36 cellular contexts compared by ENCODE assay signal in genomic region chr10:129224065-129224464, GRCh38.
"Had no signal": no experiment of that assay in that cellular context is flagged by ENCODE, and none has a peak within 500 bp of the region (broad histone marks: within the 10 kb centered on the region; RNA-seq: fewer than 3 reads in every experiment).

No MANE protein-coding gene starts in this region.

- H3K36me3 ChIP-seq: adrenal gland, ascending aorta, brain microvascular endothelial cell, breast epithelium, cardiac muscle cell had no signal

- H3K27ac ChIP-seq: adrenal gland, ascending aorta, body of pancreas, brain microvascular endothelial cell, breast epithelium, cardiac muscle cell had no signal

- H3K4me3 Mint-ChIP-seq: activated naive CD4-positive, alpha-beta T cell treated with anti-CD3 and anti-CD28 coated beads for 36 hours; activated naive CD4-positive, alpha-beta T cell treated with anti-CD3 and anti-CD28 coated beads, Interleukin-2, amount 10 ng/mL, durations not matched to agents 7 days and 5 days; activated naive CD4-positive, alpha-beta T cell treated with anti-CD3 and anti-CD28 coated beads, Interleukin-2, amount 50 U/mL, for 24 hours; activated naive CD8-positive, alpha-beta T cell; activated naive CD8-positive, alpha-beta T cell treated with anti-CD3 and anti-CD28 coated beads for 36 hours; activated naive CD8-positive, alpha-beta T cell treated with anti-CD3 and anti-CD28 coated beads, Interleukin-2, amount 10 ng/mL, durations not matched to agents 7 days and 5 days; activated naive CD8-positive, alpha-beta T cell treated with anti-CD3 and anti-CD28 coated beads, Interleukin-2, amount 50 U/mL, for 24 hours; activated T-cell treated with anti-CD3 and anti-CD28 coated beads, Interleukin-2, amount 50 U/mL, for 24 hours; activated T-cell treated with anti-CD3 and anti-CD28 coated beads, Interleukin-2, amount 50 U/mL, for 4 hours; activated T-cell treated with anti-CD3 and anti-CD28 coated beads, Interleukin-2, amount 50 U/mL, for 72 hours; activated T-helper 1 cell treated with anti-CD3 and anti-CD28 coated beads, Interleukin-12 subunit alpha, Interleukin-12 subunit beta, Interleukin-2, Interleukin-4 antibody, amounts not matched to agents 30 ng/mL and 10 ng/mL and 1 ng/mL, durations not matched to agents 14 hours and 24 hours and 36 hours; activated T-helper 17 cell treated with anti-CD3 and anti-CD28 coated beads, Interleukin-2, amount 50 U/mL, for 72 hours; brain; central memory CD8-positive, alpha-beta T cell had no signal

- H3K27me3 ChIP-seq: adrenal gland, ascending aorta, body of pancreas, brain microvascular endothelial cell, breast epithelium, cardiac muscle cell had no signal

- H3K4me1 Mint-ChIP-seq: activated naive CD4-positive, alpha-beta T cell treated with anti-CD3 and anti-CD28 coated beads, Interleukin-2, amount 10 ng/mL, durations not matched to agents 7 days and 5 days; activated naive CD4-positive, alpha-beta T cell treated with anti-CD3 and anti-CD28 coated beads, Interleukin-2, amount 50 U/mL, for 24 hours; activated naive CD8-positive, alpha-beta T cell treated with anti-CD3 and anti-CD28 coated beads for 36 hours; activated naive CD8-positive, alpha-beta T cell treated with anti-CD3 and anti-CD28 coated beads, Interleukin-2, amount 10 ng/mL, durations not matched to agents 7 days and 5 days; activated naive CD8-positive, alpha-beta T cell treated with anti-CD3 and anti-CD28 coated beads, Interleukin-2, amount 50 U/mL, for 24 hours; activated T-helper 17 cell treated with anti-CD3 and anti-CD28 coated beads, Interleukin-2, amount 50 U/mL, for 72 hours; brain; central memory CD8-positive, alpha-beta T cell had no signal

- H3K27ac Mint-ChIP-seq: activated naive CD4-positive, alpha-beta T cell treated with anti-CD3 and anti-CD28 coated beads for 36 hours; activated naive CD4-positive, alpha-beta T cell treated with anti-CD3 and anti-CD28 coated beads, Interleukin-2, amount 50 U/mL, for 24 hours; activated naive CD4-positive, alpha-beta T cell treated with anti-CD3 and anti-CD28 coated beads, Interleukin-2, amount 50 U/mL, for 72 hours; activated naive CD8-positive, alpha-beta T cell; activated naive CD8-positive, alpha-beta T cell treated with anti-CD3 and anti-CD28 coated beads for 36 hours; activated naive CD8-positive, alpha-beta T cell treated with anti-CD3 and anti-CD28 coated beads, Interleukin-2, amount 50 U/mL, for 24 hours; activated T-cell treated with anti-CD3 and anti-CD28 coated beads, Interleukin-2, amount 50 U/mL, for 24 hours; activated T-cell treated with anti-CD3 and anti-CD28 coated beads, Interleukin-2, amount 50 U/mL, for 72 hours; activated T-helper 17 cell treated with anti-CD3 and anti-CD28 coated beads, Interleukin-2, amount 50 U/mL, for 72 hours; activated T-helper 2 cell treated with anti-CD3 and anti-CD28 coated beads, Interferon-gamma antibody, Interleukin-2, Interleukin-4, amounts not matched to agents 10 μg/mL and 5 μg/mL and 100 μg/mL, durations not matched to agents 14 hours and 24 hours and 36 hours; brain had no signal

- H3K27me3 Mint-ChIP-seq: activated naive CD4-positive, alpha-beta T cell treated with anti-CD3 and anti-CD28 coated beads, Interleukin-2, amount 10 ng/mL, durations not matched to agents 7 days and 5 days; activated naive CD8-positive, alpha-beta T cell; activated naive CD8-positive, alpha-beta T cell treated with anti-CD3 and anti-CD28 coated beads for 36 hours; activated naive CD8-positive, alpha-beta T cell treated with anti-CD3 and anti-CD28 coated beads, Interleukin-2, amount 50 U/mL, for 24 hours; activated T-cell treated with anti-CD3 and anti-CD28 coated beads, Interleukin-2, amount 50 U/mL, for 24 hours; activated T-helper 17 cell treated with anti-CD3 and anti-CD28 coated beads, Interleukin-2, amount 50 U/mL, for 72 hours; brain had no signal

- H3K9me3 Mint-ChIP-seq: brain; central memory CD8-positive, alpha-beta T cell had no signal

- DNase-seq: activated effector memory CD4-positive, alpha-beta T cell treated with anti-CD3 and anti-CD28 coated beads, Interleukin-2, amount 50 U/mL, for 16 hours; activated effector memory CD4-positive, alpha-beta T cell treated with Interleukin-2 at 50 U/mL for 16 hours; activated gamma-delta T cell; activated gamma-delta T cell treated with Interleukin-2 at 50 U/mL for 16 hours; activated naive CD4-positive, alpha-beta T cell; activated naive CD4-positive, alpha-beta T cell treated with anti-CD3 and anti-CD28 coated beads for 36 hours; activated naive CD4-positive, alpha-beta T cell treated with anti-CD3 and anti-CD28 coated beads, Interleukin-2, amount 10 ng/mL, durations not matched to agents 7 days and 5 days; activated naive CD4-positive, alpha-beta T cell treated with anti-CD3 and anti-CD28 coated beads, Interleukin-2, amount 50 U/mL, for 16 hours; activated naive CD4-positive, alpha-beta T cell treated with Interleukin-2 at 50 U/mL for 16 hours; activated naive CD8-positive, alpha-beta T cell treated with anti-CD3 and anti-CD28 coated beads for 36 hours; activated naive CD8-positive, alpha-beta T cell treated with anti-CD3 and anti-CD28 coated beads, Interleukin-2, amount 10 ng/mL, durations not matched to agents 7 days and 5 days; activated naive CD8-positive, alpha-beta T cell treated with anti-CD3 and anti-CD28 coated beads, Interleukin-2, amount 50 U/mL, for 24 hours; activated T-cell treated with anti-CD3 and anti-CD28 coated beads, Interleukin-2, amount 50 U/mL, for 24 hours; activated T-cell treated with anti-CD3 and anti-CD28 coated beads, Interleukin-2, amount 50 U/mL, for 4 hours; activated T-cell treated with anti-CD3 and anti-CD28 coated beads, Interleukin-2, amount 50 U/mL, for 48 hours; activated T-cell treated with anti-CD3 and anti-CD28 coated beads, Interleukin-2, amount 50 U/mL, for 72 hours; adrenal gland; amniotic stem cell; amygdala; anterior cingulate cortex; aorta; body of pancreas; brain microvascular endothelial cell; central memory CD4-positive, alpha-beta T cell; cerebellar nuclear complex had no signal

- ATAC-seq: activated naive CD8-positive, alpha-beta T cell treated with anti-CD3 and anti-CD28 coated beads, Interleukin-2, amount 50 U/mL, for 24 hours; activated T-cell treated with anti-CD3 and anti-CD28 coated beads, Interleukin-2, amount 50 U/mL, for 4 hours; activated T-cell treated with anti-CD3 and anti-CD28 coated beads, Interleukin-2, amount 50 U/mL, for 72 hours; activated T-helper 17 cell treated with anti-CD3 and anti-CD28 coated beads, Interleukin-2, amount 50 U/mL, for 72 hours; body of pancreas had no signal

- H3K4me1 ChIP-seq: adrenal gland, ascending aorta, body of pancreas, breast epithelium had no signal

- H3K36me3 Mint-ChIP-seq: activated naive CD4-positive, alpha-beta T cell treated with anti-CD3 and anti-CD28 coated beads, Interleukin-2, amount 10 ng/mL, durations not matched to agents 7 days and 5 days; activated naive CD8-positive, alpha-beta T cell; activated naive CD8-positive, alpha-beta T cell treated with anti-CD3 and anti-CD28 coated beads for 36 hours; brain had no signal

- H3K4me3 ChIP-seq: adrenal gland, ascending aorta, body of pancreas, breast epithelium, cardiac muscle cell had no signal

- H3K9me3 ChIP-seq: adrenal gland, ascending aorta, breast epithelium had no signal
